1 cellular context compared by ENCODE assay signal in the genomic region with DNA sequence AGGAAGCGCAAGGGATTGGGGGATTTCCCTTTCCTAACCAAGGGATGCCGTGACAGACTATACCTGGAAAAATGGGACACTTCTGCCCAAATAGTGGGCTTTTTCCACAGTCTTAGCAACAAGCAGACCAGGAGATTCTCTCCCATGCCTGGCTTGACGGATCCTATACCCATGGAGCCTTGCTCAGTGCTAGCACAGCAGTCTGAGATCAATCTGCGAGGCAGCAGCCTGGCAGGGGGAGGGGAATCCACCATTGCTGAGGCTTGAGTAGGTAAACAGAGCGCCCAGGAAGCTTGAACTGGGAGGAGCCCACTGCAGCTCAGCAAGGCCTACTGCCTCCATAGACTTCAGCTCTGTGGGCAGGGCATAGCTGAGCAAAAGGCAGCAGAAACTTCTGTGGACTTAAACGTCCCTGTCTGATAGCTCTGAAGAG.
A peak's percentile ranks its signal among the peaks of the same experiment; 100 is the strongest.
TF ChIP-seq lines count a peak whose summit lies in the region.

No MANE protein-coding gene starts in this region.

TF ChIP-seq in HepG2, 621 proteins besides CTCF, POLR2A, EP300 and RAD21 (continued from another document):
- TF ChIP-seq, protein P1, sequence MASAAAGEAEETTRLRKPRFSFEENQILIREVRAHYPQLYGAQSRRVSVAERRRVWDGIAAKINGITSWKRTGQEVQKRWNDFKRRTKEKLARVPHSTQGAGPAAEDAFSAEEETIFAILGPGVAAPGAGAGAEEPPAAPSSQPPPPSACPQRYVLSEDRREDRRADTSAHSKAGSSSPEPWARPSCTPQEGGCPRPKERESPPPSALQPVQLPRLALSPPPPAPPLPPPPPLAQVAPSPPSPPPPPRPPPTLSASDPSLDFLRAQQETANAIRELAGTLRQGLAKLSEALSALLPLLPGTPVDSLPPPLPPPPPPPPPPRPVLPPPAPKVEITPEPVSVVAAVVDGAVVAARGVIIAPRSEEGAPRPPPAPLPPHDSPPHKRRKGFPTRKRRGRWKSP (CRISPR knock-in tag; IDR thresholded peaks at IDR 0.05) = 0 out of 2 replicates have a peak, but pooled peaks have one; percentile 57
- TF ChIP-seq HOXA3 (CRISPR knock-in tag; IDR thresholded peaks at IDR 0.05) = peak; percentile 77
- TF ChIP-seq ATF7 (IDR thresholded peaks at IDR 0.05) = no peak
- TF ChIP-seq ATF7 (CRISPR knock-in tag; IDR thresholded peaks at IDR 0.05) = 0 out of 2 replicates have a peak, but pooled peaks have one; percentile 19
- TF ChIP-seq POLR2AphosphoS2 (IDR thresholded peaks at IDR 0.05; ENCODE audit: low read depth, low read length) = no peak
- TF ChIP-seq SALL1 (CRISPR knock-in tag; IDR thresholded peaks at IDR 0.05) = peak; percentile 57; the same call in 1 of the 2 replicates
- 0 out of 2 replicates have a peak, but pooled peaks have one; percentile 46 for TF ChIP-seq ZNF709 (CRISPR knock-in tag; IDR thresholded peaks at IDR 0.05)
- TF ChIP-seq, protein P2, sequence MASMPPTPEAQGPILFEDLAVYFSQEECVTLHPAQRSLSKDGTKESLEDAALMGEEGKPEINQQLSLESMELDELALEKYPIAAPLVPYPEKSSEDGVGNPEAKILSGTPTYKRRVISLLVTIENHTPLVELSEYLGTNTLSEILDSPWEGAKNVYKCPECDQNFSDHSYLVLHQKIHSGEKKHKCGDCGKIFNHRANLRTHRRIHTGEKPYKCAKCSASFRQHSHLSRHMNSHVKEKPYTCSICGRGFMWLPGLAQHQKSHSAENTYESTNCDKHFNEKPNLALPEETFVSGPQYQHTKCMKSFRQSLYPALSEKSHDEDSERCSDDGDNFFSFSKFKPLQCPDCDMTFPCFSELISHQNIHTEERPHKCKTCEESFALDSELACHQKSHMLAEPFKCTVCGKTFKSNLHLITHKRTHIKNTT (CRISPR knock-in tag; IDR thresholded peaks at IDR 0.05) = no peak
- TF ChIP-seq SOX6 (IDR thresholded peaks at IDR 0.05) = no peak
- TF ChIP-seq SOX6 (CRISPR knock-in tag; IDR thresholded peaks at IDR 0.05) = 0 out of 2 replicates have a peak, but pooled peaks have one; percentile 16
- TF ChIP-seq FOXA1 (IDR thresholded peaks at IDR 0.05) = no peak
- peak; percentile 44; the same call in 1 of the 2 replicates for TF ChIP-seq FOXA1 (CRISPR knock-in tag; IDR thresholded peaks at IDR 0.05)
- TF ChIP-seq ZNF292 (CRISPR knock-in tag; IDR thresholded peaks at IDR 0.05; ENCODE audit: borderline replicate concordance, low read depth) = 0 out of 2 replicates have a peak, but pooled peaks have one; percentile 16
- TF ChIP-seq, protein P3, sequence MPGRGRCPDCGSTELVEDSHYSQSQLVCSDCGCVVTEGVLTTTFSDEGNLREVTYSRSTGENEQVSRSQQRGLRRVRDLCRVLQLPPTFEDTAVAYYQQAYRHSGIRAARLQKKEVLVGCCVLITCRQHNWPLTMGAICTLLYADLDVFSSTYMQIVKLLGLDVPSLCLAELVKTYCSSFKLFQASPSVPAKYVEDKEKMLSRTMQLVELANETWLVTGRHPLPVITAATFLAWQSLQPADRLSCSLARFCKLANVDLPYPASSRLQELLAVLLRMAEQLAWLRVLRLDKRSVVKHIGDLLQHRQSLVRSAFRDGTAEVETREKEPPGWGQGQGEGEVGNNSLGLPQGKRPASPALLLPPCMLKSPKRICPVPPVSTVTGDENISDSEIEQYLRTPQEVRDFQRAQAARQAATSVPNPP (CRISPR knock-in tag; IDR thresholded peaks at IDR 0.05) = 0 out of 2 replicates have a peak, but pooled peaks have one; percentile 22
- TF ChIP-seq ZEB1 (IDR thresholded peaks at IDR 0.05; ENCODE audit: insufficient replicate concordance, low read depth) = no peak
- TF ChIP-seq FOXC1 (CRISPR knock-in tag; IDR thresholded peaks at IDR 0.05; ENCODE audit: borderline replicate concordance) = 0 out of 2 replicates have a peak, but pooled peaks have one; percentile 23
- 0 out of 2 replicates have a peak, but pooled peaks have one; percentile 17 for TF ChIP-seq ZNF510 (CRISPR knock-in tag; IDR thresholded peaks at IDR 0.05; ENCODE audit: low read depth)
- peak; percentile 31; the same call in 1 of the 2 replicates for TF ChIP-seq SAP130 (CRISPR knock-in tag; IDR thresholded peaks at IDR 0.05; ENCODE audit: low read depth)
- no peak for TF ChIP-seq AHR (CRISPR knock-in tag; IDR thresholded peaks at IDR 0.05)
- TF ChIP-seq, protein P4, sequence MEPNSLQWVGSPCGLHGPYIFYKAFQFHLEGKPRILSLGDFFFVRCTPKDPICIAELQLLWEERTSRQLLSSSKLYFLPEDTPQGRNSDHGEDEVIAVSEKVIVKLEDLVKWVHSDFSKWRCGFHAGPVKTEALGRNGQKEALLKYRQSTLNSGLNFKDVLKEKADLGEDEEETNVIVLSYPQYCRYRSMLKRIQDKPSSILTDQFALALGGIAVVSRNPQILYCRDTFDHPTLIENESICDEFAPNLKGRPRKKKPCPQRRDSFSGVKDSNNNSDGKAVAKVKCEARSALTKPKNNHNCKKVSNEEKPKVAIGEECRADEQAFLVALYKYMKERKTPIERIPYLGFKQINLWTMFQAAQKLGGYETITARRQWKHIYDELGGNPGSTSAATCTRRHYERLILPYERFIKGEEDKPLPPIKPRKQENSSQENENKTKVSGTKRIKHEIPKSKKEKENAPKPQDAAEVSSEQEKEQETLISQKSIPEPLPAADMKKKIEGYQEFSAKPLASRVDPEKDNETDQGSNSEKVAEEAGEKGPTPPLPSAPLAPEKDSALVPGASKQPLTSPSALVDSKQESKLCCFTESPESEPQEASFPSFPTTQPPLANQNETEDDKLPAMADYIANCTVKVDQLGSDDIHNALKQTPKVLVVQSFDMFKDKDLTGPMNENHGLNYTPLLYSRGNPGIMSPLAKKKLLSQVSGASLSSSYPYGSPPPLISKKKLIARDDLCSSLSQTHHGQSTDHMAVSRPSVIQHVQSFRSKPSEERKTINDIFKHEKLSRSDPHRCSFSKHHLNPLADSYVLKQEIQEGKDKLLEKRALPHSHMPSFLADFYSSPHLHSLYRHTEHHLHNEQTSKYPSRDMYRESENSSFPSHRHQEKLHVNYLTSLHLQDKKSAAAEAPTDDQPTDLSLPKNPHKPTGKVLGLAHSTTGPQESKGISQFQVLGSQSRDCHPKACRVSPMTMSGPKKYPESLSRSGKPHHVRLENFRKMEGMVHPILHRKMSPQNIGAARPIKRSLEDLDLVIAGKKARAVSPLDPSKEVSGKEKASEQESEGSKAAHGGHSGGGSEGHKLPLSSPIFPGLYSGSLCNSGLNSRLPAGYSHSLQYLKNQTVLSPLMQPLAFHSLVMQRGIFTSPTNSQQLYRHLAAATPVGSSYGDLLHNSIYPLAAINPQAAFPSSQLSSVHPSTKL (CRISPR knock-in tag; IDR thresholded peaks at IDR 0.05) = peak; percentile 40; the same call in 1 of the 2 replicates
- TF ChIP-seq FOXA3 (CRISPR knock-in tag; IDR thresholded peaks at IDR 0.05) = peak; percentile 59; the same call in 1 of the 2 replicates
- TF ChIP-seq, protein P5, sequence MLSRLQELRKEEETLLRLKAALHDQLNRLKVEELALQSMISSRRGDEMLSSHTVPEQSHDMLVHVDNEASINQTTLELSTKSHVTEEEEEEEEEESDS (CRISPR knock-in tag; IDR thresholded peaks at IDR 0.05; ENCODE audit: borderline replicate concordance) = no peak
- TF ChIP-seq, protein P6, sequence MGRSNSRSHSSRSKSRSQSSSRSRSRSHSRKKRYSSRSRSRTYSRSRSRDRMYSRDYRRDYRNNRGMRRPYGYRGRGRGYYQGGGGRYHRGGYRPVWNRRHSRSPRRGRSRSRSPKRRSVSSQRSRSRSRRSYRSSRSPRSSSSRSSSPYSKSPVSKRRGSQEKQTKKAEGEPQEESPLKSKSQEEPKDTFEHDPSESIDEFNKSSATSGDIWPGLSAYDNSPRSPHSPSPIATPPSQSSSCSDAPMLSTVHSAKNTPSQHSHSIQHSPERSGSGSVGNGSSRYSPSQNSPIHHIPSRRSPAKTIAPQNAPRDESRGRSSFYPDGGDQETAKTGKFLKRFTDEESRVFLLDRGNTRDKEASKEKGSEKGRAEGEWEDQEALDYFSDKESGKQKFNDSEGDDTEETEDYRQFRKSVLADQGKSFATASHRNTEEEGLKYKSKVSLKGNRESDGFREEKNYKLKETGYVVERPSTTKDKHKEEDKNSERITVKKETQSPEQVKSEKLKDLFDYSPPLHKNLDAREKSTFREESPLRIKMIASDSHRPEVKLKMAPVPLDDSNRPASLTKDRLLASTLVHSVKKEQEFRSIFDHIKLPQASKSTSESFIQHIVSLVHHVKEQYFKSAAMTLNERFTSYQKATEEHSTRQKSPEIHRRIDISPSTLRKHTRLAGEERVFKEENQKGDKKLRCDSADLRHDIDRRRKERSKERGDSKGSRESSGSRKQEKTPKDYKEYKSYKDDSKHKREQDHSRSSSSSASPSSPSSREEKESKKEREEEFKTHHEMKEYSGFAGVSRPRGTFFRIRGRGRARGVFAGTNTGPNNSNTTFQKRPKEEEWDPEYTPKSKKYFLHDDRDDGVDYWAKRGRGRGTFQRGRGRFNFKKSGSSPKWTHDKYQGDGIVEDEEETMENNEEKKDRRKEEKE (IDR thresholded peaks at IDR 0.05) = no peak
- TF ChIP-seq BORCS8-MEF2B (CRISPR knock-in tag; IDR thresholded peaks at IDR 0.05) = peak; percentile 67
- TF ChIP-seq, protein P7, sequence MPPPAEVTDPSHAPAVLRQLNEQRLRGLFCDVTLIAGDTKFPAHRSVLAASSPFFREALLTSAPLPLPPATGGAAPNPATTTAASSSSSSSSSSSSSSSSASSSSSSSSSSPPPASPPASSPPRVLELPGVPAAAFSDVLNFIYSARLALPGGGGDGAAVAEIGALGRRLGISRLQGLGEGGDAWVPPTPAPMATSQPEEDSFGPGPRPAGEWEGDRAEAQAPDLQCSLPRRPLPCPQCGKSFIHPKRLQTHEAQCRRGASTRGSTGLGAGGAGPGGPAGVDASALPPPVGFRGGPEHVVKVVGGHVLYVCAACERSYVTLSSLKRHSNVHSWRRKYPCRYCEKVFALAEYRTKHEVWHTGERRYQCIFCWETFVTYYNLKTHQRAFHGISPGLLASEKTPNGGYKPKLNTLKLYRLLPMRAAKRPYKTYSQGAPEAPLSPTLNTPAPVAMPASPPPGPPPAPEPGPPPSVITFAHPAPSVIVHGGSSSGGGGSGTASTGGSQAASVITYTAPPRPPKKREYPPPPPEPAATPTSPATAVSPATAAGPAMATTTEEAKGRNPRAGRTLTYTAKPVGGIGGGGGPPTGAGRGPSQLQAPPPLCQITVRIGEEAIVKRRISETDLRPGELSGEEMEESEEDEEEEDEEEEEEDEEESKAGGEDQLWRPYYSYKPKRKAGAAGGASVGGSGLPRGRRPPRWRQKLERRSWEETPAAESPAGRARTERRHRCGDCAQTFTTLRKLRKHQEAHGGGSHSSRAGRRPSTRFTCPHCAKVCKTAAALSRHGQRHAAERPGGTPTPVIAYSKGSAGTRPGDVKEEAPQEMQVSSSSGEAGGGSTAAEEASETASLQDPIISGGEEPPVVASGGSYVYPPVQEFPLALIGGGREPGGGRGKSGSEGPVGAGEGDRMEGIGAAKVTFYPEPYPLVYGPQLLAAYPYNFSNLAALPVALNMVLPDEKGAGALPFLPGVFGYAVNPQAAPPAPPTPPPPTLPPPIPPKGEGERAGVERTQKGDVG (CRISPR knock-in tag; IDR thresholded peaks at IDR 0.05; ENCODE audit: borderline replicate concordance) = peak; percentile 79; the same call in 1 of the 2 replicates
- TF ChIP-seq, protein P8, sequence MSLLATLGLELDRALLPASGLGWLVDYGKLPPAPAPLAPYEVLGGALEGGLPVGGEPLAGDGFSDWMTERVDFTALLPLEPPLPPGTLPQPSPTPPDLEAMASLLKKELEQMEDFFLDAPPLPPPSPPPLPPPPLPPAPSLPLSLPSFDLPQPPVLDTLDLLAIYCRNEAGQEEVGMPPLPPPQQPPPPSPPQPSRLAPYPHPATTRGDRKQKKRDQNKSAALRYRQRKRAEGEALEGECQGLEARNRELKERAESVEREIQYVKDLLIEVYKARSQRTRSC (CRISPR knock-in tag; IDR thresholded peaks at IDR 0.05; ENCODE audit: low read depth) = no peak
- TF ChIP-seq ZNF205 (CRISPR knock-in tag; IDR thresholded peaks at IDR 0.05) = 0 out of 2 replicates have a peak, but pooled peaks have one; percentile 36
TF ChIP-seq in HepG2: peak in this region for 38.
